ENCODE assay signal across 13 cellular contexts in genomic region chr7:76423666-76424412, GRCh38. TPM values are rescaled to one million over a fixed set of nuclear protein-coding genes. Genes with fewer than 3 reads are reported as not detected.
DNase-seq lines count a peak whose midpoint lies in the region; ATAC-seq, FAIRE-seq and TF ChIP-seq lines count a peak whose summit lies in the region.
"Had no signal": no experiment of that assay in that cellular context is flagged by ENCODE, and none has a peak within 500 bp of the region (broad histone marks: within the 10 kb centered on the region; RNA-seq: fewer than 3 reads in every experiment).

No MANE protein-coding gene starts in this region.

- H4K8ac ChIP-seq in mesendoderm (ENCODE audit: low read depth, low read length) = no peak overlapping the region

- POLR2A ChIA-PET in A549 (lab: Yijun Ruan, JAX) = interaction anchor here (0.7 to 1.3 kb wide), 2 partner anchors 65 to 68 kb away, joined by 3 to 8 read pairs; partner anchors contain the start of gene YWHAG
- POLR2A ChIA-PET in activated CD4-positive, alpha-beta memory T cell treated with anti-CD3 and anti-CD28 coated beads for 36 hours (lab: Charles Lee) = no interaction called here

- in situ Hi-C loops in mammary epithelial cell (cut with MboI; ENCODE audit: low sequenced_read_pairs in 2 of 2) = loop anchor here in 1 of 2 donors (5.0 kb wide), 1 partner anchor 67 kb away; the partner anchor contains the start of gene YWHAG

- TF ChIP-seq POLR2A in A549 (IDR thresholded peaks at IDR 0.05; ENCODE audit: low read length) (no peak), thyroid gland (IDR thresholded peaks at IDR 0.05) (no peak)

- H3K79me2 ChIP-seq in KMS-11 (ENCODE audit: insufficient read depth, low read depth) (no peaks in the 10 kb centered on the region), mammary epithelial cell (ENCODE audit: insufficient read depth, low read length) (no peaks in the 10 kb centered on the region), mesendoderm (ENCODE audit: control insufficient read depth, insufficient read depth, low read length) (no peaks in the 10 kb centered on the region)

- TF ChIP-seq EP300 in A549 (IDR thresholded peaks at IDR 0.05) = no peak

- peak; percentile 3 to 25; a peak in 4 of 6 replicates for ATAC-seq in A549
- ATAC-seq in HG03521 (IDR thresholded peaks at IDR 0.05; ENCODE audit: unreplicated experiment) = no peak
- ATAC-seq in omental fat pad (ENCODE audit: low FRiP score) = no peak

- H3K9ac ChIP-seq in KMS-11 (peak overlapping the region; percentile 8; the same call in 1 of the 2 replicates), mammary epithelial cell (ENCODE audit: insufficient read depth, low read length) (peak overlapping the region; percentile 89), mesendoderm (ENCODE audit: low read length) (no peak overlapping the region)

- TSS peak; percentile 95 for BruUV-seq in mammary epithelial cell (replicated peaks; lab: Mats Ljungman, UMichigan)

- no peak overlapping the region for H3K27ac Mint-ChIP-seq in activated CD4-positive, alpha-beta memory T cell treated with anti-CD3 and anti-CD28 coated beads for 36 hours

- H3K4me3 ChIP-seq in A549 = no peak overlapping the region
- no peak overlapping the region for H3K4me3 ChIP-seq in KMS-11 (IDR thresholded peaks at IDR 0.05; ENCODE audit: insufficient read depth, low read depth, low read length)
- no peak overlapping the region for H3K4me3 ChIP-seq in mammary epithelial cell (replicated peaks in 1 of 3; ENCODE audit: insufficient read depth in 1 of 3, low read depth in 2 of 3, low read length in 3 of 3)
- no peak overlapping the region for H3K4me3 ChIP-seq in mesendoderm (ENCODE audit: low read length)
- no peak overlapping the region for H3K4me3 ChIP-seq in thyroid gland (replicated peaks in 1 of 3)
- H3K4me3 ChIP-seq: sigmoid colon, vagina had no signal

- no peaks in the 10 kb centered on the region for H4K20me1 ChIP-seq in KMS-11 (ENCODE audit: insufficient read depth)
- H4K20me1 ChIP-seq in mammary epithelial cell (ENCODE audit: insufficient read depth, low read length) = no peaks in the 10 kb centered on the region

- no peak overlapping the region for H4K5ac ChIP-seq in mesendoderm (ENCODE audit: low read length)

- CTCF ChIA-PET in A549 (lab: Yijun Ruan, JAX) = interaction anchor here (1.0 kb wide), 1 partner anchor 105 kb away, joined by 4 read pairs; no protein-coding TSS in a partner anchor
- CTCF ChIA-PET in mammary epithelial cell (lab: Charles Lee; ENCODE audit: low non-redundant PET) = no interaction called here
- CTCF ChIA-PET in activated CD4-positive, alpha-beta memory T cell treated with anti-CD3 and anti-CD28 coated beads for 36 hours (lab: Charles Lee) = interaction anchor here (1.5 kb wide), 1 partner anchor 133 kb away, joined by 6 read pairs; no protein-coding TSS in a partner anchor

- no peaks in the 10 kb centered on the region for H3K9me3 Mint-ChIP-seq in activated CD4-positive, alpha-beta memory T cell treated with anti-CD3 and anti-CD28 coated beads for 36 hours

- intact Hi-C loops in mammary epithelial cell (cut with micrococcal nuclease) (loop anchor here (1.0 to 5.0 kb wide), 3 partner anchors 31 to 87 kb away; no protein-coding TSS in a partner anchor), thyroid gland (cut with DNase I) (no loop called here)
- intact Hi-C loops in activated CD4-positive, alpha-beta memory T cell treated with anti-CD3 and anti-CD28 coated beads for 36 hours (cut with micrococcal nuclease) = no loop called here

- H3K18ac ChIP-seq in mesendoderm (ENCODE audit: low read length) = no peak overlapping the region

- H3K36me3 ChIP-seq in KMS-11 (ENCODE audit: insufficient read depth) = no peaks in the 10 kb centered on the region
- H3K36me3 ChIP-seq in mammary epithelial cell (ENCODE audit: insufficient read depth, low read length) = no peaks in the 10 kb centered on the region
- H3K36me3 ChIP-seq in mesendoderm (ENCODE audit: control insufficient read depth, insufficient read depth, low read length) = no peaks in the 10 kb centered on the region
- H3K36me3 ChIP-seq in thyroid gland = no peaks in the 10 kb centered on the region
- H3K36me3 ChIP-seq: sigmoid colon, vagina had no signal

- H3K79me1 ChIP-seq in mesendoderm (ENCODE audit: low read length) = no peaks in the 10 kb centered on the region

- H3K23ac ChIP-seq in mesendoderm (ENCODE audit: low read length) = no peak overlapping the region

- H3K27ac ChIP-seq in A549 (peak overlapping the region; percentile 71 to 83), KMS-11 (peak overlapping the region; percentile 75), mammary epithelial cell (ENCODE audit: insufficient read depth, low read depth, low read length) (peak overlapping the region; percentile 96), mesendoderm (ENCODE audit: low read depth, low read length) (no peak overlapping the region), thyroid gland (no peak overlapping the region)
- H3K27ac ChIP-seq: sigmoid colon, vagina had no signal

- no peaks in the 10 kb centered on the region for H3K36me3 Mint-ChIP-seq in activated CD4-positive, alpha-beta memory T cell treated with anti-CD3 and anti-CD28 coated beads for 36 hours

- dilution Hi-C loops in mammary epithelial cell (cut with HindIII; ENCODE audit: low sequenced_read_pairs) = loop anchor here (5.0 to 10.0 kb wide), 4 partner anchors 62 to 219 kb away; partner anchors contain the start of gene SRRM3

- no peak overlapping the region for H2BK120ac ChIP-seq in mesendoderm (ENCODE audit: low read depth, low read length)

- DNase-seq in A549 (ENCODE audit: low read depth in 1 of 2, low spot score in 1 of 2) = no peak
- no peak for DNase-seq in mammary epithelial cell
- peak; percentile 62 for DNase-seq in mesendoderm
- no peak for DNase-seq in omental fat pad (ENCODE audit: low spot score)
- DNase-seq in activated CD4-positive, alpha-beta memory T cell treated with anti-CD3 and anti-CD28 coated beads for 36 hours = no peak
- no peak for DNase-seq in thyroid gland
- DNase-seq: AML-193; effector CD8-positive, alpha-beta T cell; hippocampal formation; sigmoid colon had no signal

- TF ChIP-seq RAD21 in A549 (conservative IDR thresholded peaks at IDR 0.05 in 1 of 2, IDR thresholded peaks at IDR 0.05 in 1 of 2) = no peak

- H3K27me3 ChIP-seq in KMS-11 (ENCODE audit: insufficient read depth, low read depth) (no peaks in the 10 kb centered on the region), mammary epithelial cell (ENCODE audit: insufficient read depth, low read length) (no peaks in the 10 kb centered on the region), mesendoderm (ENCODE audit: insufficient read depth, low read length, poor library complexity) (no peaks in the 10 kb centered on the region), thyroid gland (no peaks in the 10 kb centered on the region)
- H3K27me3 ChIP-seq: vagina had no signal

- FAIRE-seq in A549 (lab: Jason Lieb, UNC) = no peak

- H3K56ac ChIP-seq in mesendoderm (ENCODE audit: low read length) = no peak overlapping the region

- no peak overlapping the region for H3K4ac ChIP-seq in mesendoderm (ENCODE audit: low read depth, low read length)

- TF ChIP-seq CTCF in A549 (IDR thresholded peaks at IDR 0.05) = no peak
- no peak for TF ChIP-seq CTCF in KMS-11 (conservative IDR thresholded peaks at IDR 0.05; ENCODE audit: low read depth, low read length)
- no peak for TF ChIP-seq CTCF in mammary epithelial cell (conservative IDR thresholded peaks at IDR 0.05 in 1 of 2, IDR thresholded peaks at IDR 0.05 in 1 of 2; ENCODE audit: extremely low read depth in 1 of 2, insufficient read depth in 1 of 2, low read depth in 1 of 2, low read length in 2 of 2)
- TF ChIP-seq CTCF in omental fat pad (IDR thresholded peaks at IDR 0.05) = no peak
- no peak for TF ChIP-seq CTCF in thyroid gland (IDR thresholded peaks at IDR 0.05)

- no peak overlapping the region for H2BK15ac ChIP-seq in mesendoderm (replicated peaks; ENCODE audit: low read depth)

- WGBS in A549 (ENCODE audit: missing lambda C conversion rate) = 74% methylated on average over 15 of the region's 15 CpGs
- 40% methylated on average over 14 of the region's 15 CpGs for WGBS in mammary epithelial cell (ENCODE audit: low coverage, missing lambda C conversion rate)
- WGBS in mesendoderm (ENCODE audit: extremely low coverage, insufficient coverage, low lambda C conversion rate) = no CpG with 5 or more reads among the region's 15 CpGs
- WGBS in thyroid gland, 2 donors = 50 to 66% methylated on average over 15 of the region's 15 CpGs

- H3K4me3 Mint-ChIP-seq in activated CD4-positive, alpha-beta memory T cell treated with anti-CD3 and anti-CD28 coated beads for 36 hours = no peak overlapping the region

- H2AK5ac ChIP-seq in mesendoderm (ENCODE audit: low read length) = no peak overlapping the region

- peaks cover 5% of the 10 kb centered on the region for H3K4me1 Mint-ChIP-seq in activated CD4-positive, alpha-beta memory T cell treated with anti-CD3 and anti-CD28 coated beads for 36 hours (ENCODE audit: low read depth)

- H3K27me3 Mint-ChIP-seq in activated CD4-positive, alpha-beta memory T cell treated with anti-CD3 and anti-CD28 coated beads for 36 hours = no peaks in the 10 kb centered on the region

- H3K9me3 ChIP-seq in A549 = peaks cover 7% of the 10 kb centered on the region; the same call in 1 of the 3 replicates
- no peaks in the 10 kb centered on the region for H3K9me3 ChIP-seq in mammary epithelial cell (replicated peaks; ENCODE audit: insufficient read depth, low read length)
- H3K9me3 ChIP-seq in thyroid gland = no peaks in the 10 kb centered on the region
- H3K9me3 ChIP-seq: sigmoid colon, vagina had no signal

- H2BK5ac ChIP-seq in mesendoderm (ENCODE audit: low read length) = no peak overlapping the region

- peak overlapping the region; percentile 37 for H3K4me2 ChIP-seq in A549
- H3K4me2 ChIP-seq in KMS-11 = peak overlapping the region; percentile 32
- H3K4me2 ChIP-seq in mammary epithelial cell (ENCODE audit: insufficient read depth, low read depth, low read length) = peak overlapping the region; percentile 31
- H3K4me2 ChIP-seq in mesendoderm (ENCODE audit: low read length) = no peak overlapping the region

- H2AFZ ChIP-seq in KMS-11 (ENCODE audit: low read depth) (no peak overlapping the region), mammary epithelial cell (ENCODE audit: low read depth, low read length) (peak overlapping the region; percentile 38)

- peaks cover 48% of the 10 kb centered on the region for H3K4me1 ChIP-seq in A549
- peaks cover 48% of the 10 kb centered on the region for H3K4me1 ChIP-seq in KMS-11 (ENCODE audit: low read depth, poor library complexity, severe bottlenecking)
- peaks cover 28% of the 10 kb centered on the region for H3K4me1 ChIP-seq in mammary epithelial cell (ENCODE audit: insufficient read depth, low read length)
- no peaks in the 10 kb centered on the region for H3K4me1 ChIP-seq in mesendoderm (ENCODE audit: control insufficient read depth, low read depth, low read length)
- H3K4me1 ChIP-seq in thyroid gland = peaks cover 4 to 11% of the 10 kb centered on the region in 2 donors
- H3K4me1 ChIP-seq: sigmoid colon had no signal

RNA-seq across cellular contexts. Expression of gene ZP3, which starts 0.9 kb away (rescaled TPM):
- polyA plus RNA-seq in A549 (2011; rRNA removed) = 26.5 and 38.6 TPM in 2 replicates
- 23.7 and 28.6 TPM in 2 replicates for polyA plus RNA-seq in A549 (2012; cell fraction: cytosol; rRNA removed)
- polyA plus RNA-seq in A549 (2012; cell fraction: nucleus; rRNA removed) = 31.7 and 32.8 TPM in 2 replicates
- polyA plus RNA-seq in A549 (2017; fragmentation: RNase III; extraction: RNeasy Plus Mini Kit Qiagen cat#74134 plus additional on column Dnase treatment) = 19.5 to 21.4 TPM (median 20.1 TPM) in 3 replicates
- polyA minus RNA-seq in A549 (2011; rRNA and poly(A)+ RNA removed) = 80.6 and 90.3 TPM in 2 replicates
- 10 to 100 TPM; 10.2 to 13.1 TPM for total RNA-seq in mammary epithelial cell
- 3.1 TPM for polyA plus RNA-seq in mammary epithelial cell
- 41.8 TPM for polyA minus RNA-seq in mammary epithelial cell
- polyA plus RNA-seq in mesendoderm (2013, experiment 1 of 2) = 4.2 TPM
- 4.2 TPM for polyA plus RNA-seq in mesendoderm (2013, experiment 2 of 2)
- 1 to 10 TPM in 1 of 4 donors, under 1 TPM in 2, not detected in 1; 0.48 to 2.6 (median 0.65) TPM for total RNA-seq in omental fat pad
- 10 to 100 TPM; 19.4 to 20.4 TPM for total RNA-seq in activated CD4-positive, alpha-beta memory T cell treated with anti-CD3 and anti-CD28 coated beads for 36 hours
- 1 to 10 TPM in 1 of 4 donors, under 1 TPM in 2, not detected in 1; 0.39 to 1.0 (median 0.94) TPM for total RNA-seq in thyroid gland

RNA-seq across cellular contexts. Expression of gene SSC4D, which starts 14.3 kb away (rescaled TPM):
- 0.45 and 0.91 TPM in 2 replicates for polyA plus RNA-seq in A549 (2011; rRNA removed)
- polyA plus RNA-seq in A549 (2012; cell fraction: cytosol; rRNA removed) = 1.1 and 1.4 TPM in 2 replicates
- polyA plus RNA-seq in A549 (2012; cell fraction: nucleus; rRNA removed) = 1.7 and 2.3 TPM in 2 replicates
- polyA plus RNA-seq in A549 (2017; fragmentation: RNase III; extraction: RNeasy Plus Mini Kit Qiagen cat#74134 plus additional on column Dnase treatment) = 0.79 to 1.0 TPM (median 1.0 TPM) in 3 replicates
- 0.66 and 0.92 TPM in 2 replicates for polyA minus RNA-seq in A549 (2011; rRNA and poly(A)+ RNA removed)
- 1 to 10 TPM in 1 of 2 donors, under 1 TPM in 1; 0.42 to 1.3 TPM for total RNA-seq in mammary epithelial cell
- 0.93 TPM for polyA plus RNA-seq in mammary epithelial cell
- not detected for polyA minus RNA-seq in mammary epithelial cell
- polyA plus RNA-seq in mesendoderm (2013, experiment 1 of 2) = 4.3 TPM
- polyA plus RNA-seq in mesendoderm (2013, experiment 2 of 2) = 4.4 TPM
- total RNA-seq in omental fat pad = 10 to 100 TPM in 1 of 4 donors, 1 to 10 TPM in 3; 2.1 to 14.6 (median 3.4) TPM
- total RNA-seq in activated CD4-positive, alpha-beta memory T cell treated with anti-CD3 and anti-CD28 coated beads for 36 hours = under 1 TPM; 0.81 to 0.87 TPM
- total RNA-seq in thyroid gland = 10 to 100 TPM in 3 of 4 donors, 1 to 10 TPM in 1; 3.6 to 14.0 (median 13.4) TPM
- total RNA-seq: vagina had no signal

RNA-seq across cellular contexts. Expression of gene DTX2, which starts 37.7 kb away (rescaled TPM):
- 11.2 and 13.4 TPM in 2 replicates for polyA plus RNA-seq in A549 (2011; rRNA removed)
- polyA plus RNA-seq in A549 (2012; cell fraction: cytosol; rRNA removed) = 31.2 and 39.4 TPM in 2 replicates
- 124 and 146 TPM in 2 replicates for polyA plus RNA-seq in A549 (2012; cell fraction: nucleus; rRNA removed)
- 52.7 to 59.1 TPM (median 52.7 TPM) in 3 replicates for polyA plus RNA-seq in A549 (2017; fragmentation: RNase III; extraction: RNeasy Plus Mini Kit Qiagen cat#74134 plus additional on column Dnase treatment)
- 30.9 and 46.6 TPM in 2 replicates for polyA minus RNA-seq in A549 (2011; rRNA and poly(A)+ RNA removed)
- total RNA-seq in mammary epithelial cell = 10 to 100 TPM; 17.7 to 63.4 TPM
- 12.3 TPM for polyA plus RNA-seq in mammary epithelial cell
- 38.8 TPM for polyA minus RNA-seq in mammary epithelial cell
- 18.1 TPM for polyA plus RNA-seq in mesendoderm (2013, experiment 1 of 2)
- polyA plus RNA-seq in mesendoderm (2013, experiment 2 of 2) = 18.4 TPM
- 10 to 100 TPM; 15.1 to 32.2 (median 22.1) TPM for total RNA-seq in omental fat pad
- 10 to 100 TPM; 15.9 to 16.5 TPM for total RNA-seq in activated CD4-positive, alpha-beta memory T cell treated with anti-CD3 and anti-CD28 coated beads for 36 hours
- total RNA-seq in thyroid gland = 10 to 100 TPM; 20.4 to 32.5 (median 25.2) TPM

Comparison
In these comparisons a context has a peak if more than half of its experiments do, and no peak if none do; other contexts are left out.
1. ATAC-seq: peak in A549 (2 of 2); none in HG03521 (single experiment) and omental fat pad (single experiment).
2. H3K27ac ChIP-seq: peak in A549 (2 of 2), KMS-11 (single experiment) and mammary epithelial cell (single experiment); none in mesendoderm (single experiment) and thyroid gland (0 of 3).